ENCODE assay signal across 23 cellular contexts in genomic region chr20:24795444-24795843, GRCh38.
A peak's percentile ranks its signal among the peaks of the same experiment; 100 is the strongest.
DNase-seq lines count a peak whose midpoint lies in the region; ATAC-seq, FAIRE-seq and TF ChIP-seq lines count a peak whose summit lies in the region.
"Had no signal": no experiment of that assay in that cellular context is flagged by ENCODE, and none has a peak within 500 bp of the region (broad histone marks: within the 10 kb centered on the region; RNA-seq: fewer than 3 reads in every experiment).

No MANE protein-coding gene starts in this region.

- no peak overlapping the region for H3K4me3 Mint-ChIP-seq in endothelial cell (ENCODE audit: unreplicated experiment)
- H3K4me3 Mint-ChIP-seq in stimulated activated effector memory CD8-positive, alpha-beta T cell treated with anti-CD3 and anti-CD28 coated beads, Interleukin-12 subunit alpha, Interleukin-12 subunit beta, amount 100 ng/mL, for 72 hours: no peak overlapping the region
- H3K4me3 Mint-ChIP-seq: neural crest cell had no signal

- no peak overlapping the region for H3K27ac ChIP-seq in transverse colon
- H3K27ac ChIP-seq: cardiac muscle cell, dorsolateral prefrontal cortex, heart left ventricle had no signal

- H3K9me3 ChIP-seq in transverse colon: no peaks in the 10 kb centered on the region
- H3K9me3 ChIP-seq: heart left ventricle, mucosa of descending colon had no signal

- in situ Hi-C loops in transverse colon (cut with MboI; ENCODE audit: low pct_ligation_motif_present in 1 of 4, low pct_unique_long_range_greater_than_20kb in 1 of 4, low sequenced_read_pairs in 3 of 4): loop anchor here in 1 of 4 donors (25.0 kb wide), 1 partner anchor 117 kb away; no protein-coding TSS in a partner anchor

- H3K27ac Mint-ChIP-seq in endothelial cell (ENCODE audit: unreplicated experiment): peak overlapping the region; percentile 25
- H3K27ac Mint-ChIP-seq in stimulated activated effector memory CD8-positive, alpha-beta T cell treated with anti-CD3 and anti-CD28 coated beads, Interleukin-12 subunit alpha, Interleukin-12 subunit beta, amount 100 ng/mL, for 72 hours: no peak overlapping the region
- H3K27ac Mint-ChIP-seq: progenitor cell of endocrine pancreas had no signal

- FAIRE-seq in RCC 7860 (lab: Jason Lieb, UNC): no peak
- FAIRE-seq: D721Med, K562 had no signal

- TF ChIP-seq EP300 in transverse colon (IDR thresholded peaks at IDR 0.05; ENCODE audit: low read depth): no peak

- no peak overlapping the region for H3K4me3 ChIP-seq in transverse colon
- H3K4me3 ChIP-seq: cardiac muscle cell, dorsolateral prefrontal cortex, heart left ventricle, K562, mucosa of descending colon had no signal

- no peaks in the 10 kb centered on the region for H3K4me1 ChIP-seq in transverse colon
- H3K4me1 ChIP-seq: heart left ventricle had no signal

- H3K27me3 Mint-ChIP-seq in endothelial cell (ENCODE audit: unreplicated experiment): peaks cover 9% of the 10 kb centered on the region

- peaks cover 3% of the 10 kb centered on the region for H3K4me1 Mint-ChIP-seq in endothelial cell (ENCODE audit: unreplicated experiment)
- H3K4me1 Mint-ChIP-seq in stimulated activated effector memory CD8-positive, alpha-beta T cell treated with anti-CD3 and anti-CD28 coated beads, Interleukin-12 subunit alpha, Interleukin-12 subunit beta, amount 100 ng/mL, for 72 hours: peaks cover 6% of the 10 kb centered on the region
- H3K4me1 Mint-ChIP-seq: neural crest cell had no signal

- no peaks in the 10 kb centered on the region for H3K36me3 Mint-ChIP-seq in endothelial cell (ENCODE audit: low read depth, unreplicated experiment)
- no peaks in the 10 kb centered on the region for H3K36me3 Mint-ChIP-seq in stimulated activated effector memory CD8-positive, alpha-beta T cell treated with anti-CD3 and anti-CD28 coated beads, Interleukin-12 subunit alpha, Interleukin-12 subunit beta, amount 100 ng/mL, for 72 hours

- peak; percentile 50 for ATAC-seq in stimulated activated effector memory CD8-positive, alpha-beta T cell treated with anti-CD3 and anti-CD28 coated beads, Interleukin-12 subunit alpha, Interleukin-12 subunit beta, amount 100 ng/mL, for 72 hours
- ATAC-seq: HCT116, K562, mucosa of descending colon had no signal

- WGBS in transverse colon (ENCODE audit: low coverage in 1 of 2), 2 donors: 58% methylated on average over 8 of the region's 8 CpGs; no CpG with 5 or more reads in 1 of the 2 donors

- DNase-seq in EL: peak; percentile 30
- DNase-seq in RCC 7860 (ENCODE audit: low spot score): peak; percentile 21
- DNase-seq in endothelial cell (ENCODE audit: low spot score): no peak
- no peak for DNase-seq in stimulated activated effector memory CD8-positive, alpha-beta T cell treated with anti-CD3 and anti-CD28 coated beads, Interleukin-12 subunit alpha, Interleukin-12 subunit beta, amount 100 ng/mL, for 72 hours (ENCODE audit: low spot score in 2 of 2)
- DNase-seq in GM19240 (ENCODE audit: insufficient read length, low spot score): no peak
- no peak for DNase-seq in stimulated activated CD4-positive, alpha-beta T cell treated with anti-CD3 and anti-CD28 coated beads, Interleukin-1b, Interleukin-23, amount 100 ng/mL, for 48 hours
- DNase-seq in transverse colon: no peak
- DNase-seq: activated CD4-positive, CD25-positive, alpha-beta regulatory T cell treated with anti-CD3 and anti-CD28 coated beads, Interleukin-2, amount 50 U/mL, for 72 hours; activated T-cell treated with anti-CD3 and anti-CD28 coated beads, Interleukin-2, amount 50 U/mL, for 1 hour; heart left ventricle; NCI-H1694 treated with DMSO at 0.1 percent for 48 hours; NCI-H526 treated with DMSO at 0.1 percent for 48 hours; stimulated activated CD4-positive, alpha-beta T cell treated with anti-CD3 and anti-CD28 coated beads, Interleukin-2, amount 100 ng/mL, for 24 hours; stimulated activated naive CD4-positive, alpha-beta T cell treated with Interleukin-2 at 50 U/mL for 16 hours; T1000 had no signal

- TF ChIP-seq CTCF in endothelial cell (IDR thresholded peaks at IDR 0.05; ENCODE audit: unreplicated experiment) (no peak), transverse colon (IDR thresholded peaks at IDR 0.05) (no peak)

- no peaks in the 10 kb centered on the region for H3K9me3 Mint-ChIP-seq in endothelial cell (ENCODE audit: unreplicated experiment)
- no peaks in the 10 kb centered on the region for H3K9me3 Mint-ChIP-seq in stimulated activated effector memory CD8-positive, alpha-beta T cell treated with anti-CD3 and anti-CD28 coated beads, Interleukin-12 subunit alpha, Interleukin-12 subunit beta, amount 100 ng/mL, for 72 hours
- H3K9me3 Mint-ChIP-seq: neural crest cell had no signal

- TF ChIP-seq POLR2A in transverse colon (IDR thresholded peaks at IDR 0.05): no peak

- no peaks in the 10 kb centered on the region for H3K27me3 ChIP-seq in transverse colon
- H3K27me3 ChIP-seq: cardiac muscle cell had no signal

- H3K36me3 ChIP-seq in transverse colon: no peaks in the 10 kb centered on the region
- H3K36me3 ChIP-seq: cardiac muscle cell, heart left ventricle had no signal

- intact Hi-C loops in transverse colon (cut with DNase I; ENCODE audit: low total_unique reads): no loop called here

Comparison
In these comparisons a context has a peak if more than half of its experiments do, and no peak if none do; other contexts are left out.
1. DNase-seq: peak in EL (single experiment) and RCC 7860 (single experiment); none in endothelial cell (single experiment), stimulated activated effector memory CD8-positive, alpha-beta T cell treated with anti-CD3 and anti-CD28 coated beads, Interleukin-12 subunit alpha, Interleukin-12 subunit beta, amount 100 ng/mL, for 72 hours (0 of 2), GM19240 (single experiment), stimulated activated CD4-positive, alpha-beta T cell treated with anti-CD3 and anti-CD28 coated beads, Interleukin-1b, Interleukin-23, amount 100 ng/mL, for 48 hours (single experiment) and transverse colon (single experiment).